In the genomic region with DNA sequence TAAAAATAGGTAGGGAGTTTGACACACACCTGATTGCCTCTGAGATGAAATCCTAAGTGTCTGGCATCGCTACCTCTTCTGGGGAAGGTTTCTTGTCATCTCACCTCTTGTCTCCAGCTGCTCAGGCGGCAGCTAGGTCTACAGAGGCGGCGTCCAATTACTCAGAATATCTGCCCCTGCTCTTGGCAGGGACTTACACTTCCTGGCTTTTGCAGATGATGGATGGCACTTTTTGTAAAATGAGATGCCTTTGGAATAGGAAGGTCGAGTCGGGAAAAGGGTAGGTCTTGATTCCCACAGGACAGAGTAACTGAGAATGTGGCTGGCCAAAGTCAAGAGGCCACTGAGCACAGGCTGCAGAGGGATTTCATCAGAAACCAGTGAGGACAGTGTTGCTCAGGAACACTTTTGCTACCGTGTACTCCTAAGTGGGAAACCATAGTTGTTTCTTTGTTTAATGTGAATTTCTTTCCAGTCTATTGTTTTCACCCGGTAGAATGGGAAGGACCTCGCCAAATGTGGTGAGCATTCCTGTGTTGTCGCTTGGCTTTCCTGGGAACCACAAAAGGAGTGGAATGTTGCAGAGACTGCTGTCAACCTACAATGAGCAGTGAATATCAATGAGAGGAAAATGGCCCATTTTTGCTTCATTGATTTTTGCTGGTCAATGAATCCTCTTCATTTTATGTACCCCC, we compare ENCODE assay signal across 1 cellular context.
TF ChIP-seq lines count a peak whose summit lies in the region.

No MANE protein-coding gene starts in this region.

TF ChIP-seq in WTC11, 78 proteins besides CTCF, POLR2A, EP300 and RAD21 (continued from another document):
- TF ChIP-seq ATF1 (CRISPR knock-in tag; IDR thresholded peaks at IDR 0.05) (no peak), RORB (CRISPR knock-in tag; IDR thresholded peaks at IDR 0.05) (no peak), SP1 (CRISPR knock-in tag; conservative IDR thresholded peaks at IDR 0.05) (no peak), CREB1 (CRISPR knock-in tag; IDR thresholded peaks at IDR 0.05) (no peak), PRRX2 (CRISPR knock-in tag; IDR thresholded peaks at IDR 0.05) (no peak), TEAD1 (CRISPR knock-in tag; IDR thresholded peaks at IDR 0.05) (no peak), HMGA2 (CRISPR knock-in tag; IDR thresholded peaks at IDR 0.05) (no peak), SMAD4 (CRISPR knock-in tag; IDR thresholded peaks at IDR 0.05) (no peak), JAZF1 (CRISPR knock-in tag; IDR thresholded peaks at IDR 0.05) (no peak), TCF7 (CRISPR knock-in tag; IDR thresholded peaks at IDR 0.05; ENCODE audit: low read depth) (no peak), ZNF121 (CRISPR knock-in tag; IDR thresholded peaks at IDR 0.05) (no peak)
- TF ChIP-seq, protein P1, sequence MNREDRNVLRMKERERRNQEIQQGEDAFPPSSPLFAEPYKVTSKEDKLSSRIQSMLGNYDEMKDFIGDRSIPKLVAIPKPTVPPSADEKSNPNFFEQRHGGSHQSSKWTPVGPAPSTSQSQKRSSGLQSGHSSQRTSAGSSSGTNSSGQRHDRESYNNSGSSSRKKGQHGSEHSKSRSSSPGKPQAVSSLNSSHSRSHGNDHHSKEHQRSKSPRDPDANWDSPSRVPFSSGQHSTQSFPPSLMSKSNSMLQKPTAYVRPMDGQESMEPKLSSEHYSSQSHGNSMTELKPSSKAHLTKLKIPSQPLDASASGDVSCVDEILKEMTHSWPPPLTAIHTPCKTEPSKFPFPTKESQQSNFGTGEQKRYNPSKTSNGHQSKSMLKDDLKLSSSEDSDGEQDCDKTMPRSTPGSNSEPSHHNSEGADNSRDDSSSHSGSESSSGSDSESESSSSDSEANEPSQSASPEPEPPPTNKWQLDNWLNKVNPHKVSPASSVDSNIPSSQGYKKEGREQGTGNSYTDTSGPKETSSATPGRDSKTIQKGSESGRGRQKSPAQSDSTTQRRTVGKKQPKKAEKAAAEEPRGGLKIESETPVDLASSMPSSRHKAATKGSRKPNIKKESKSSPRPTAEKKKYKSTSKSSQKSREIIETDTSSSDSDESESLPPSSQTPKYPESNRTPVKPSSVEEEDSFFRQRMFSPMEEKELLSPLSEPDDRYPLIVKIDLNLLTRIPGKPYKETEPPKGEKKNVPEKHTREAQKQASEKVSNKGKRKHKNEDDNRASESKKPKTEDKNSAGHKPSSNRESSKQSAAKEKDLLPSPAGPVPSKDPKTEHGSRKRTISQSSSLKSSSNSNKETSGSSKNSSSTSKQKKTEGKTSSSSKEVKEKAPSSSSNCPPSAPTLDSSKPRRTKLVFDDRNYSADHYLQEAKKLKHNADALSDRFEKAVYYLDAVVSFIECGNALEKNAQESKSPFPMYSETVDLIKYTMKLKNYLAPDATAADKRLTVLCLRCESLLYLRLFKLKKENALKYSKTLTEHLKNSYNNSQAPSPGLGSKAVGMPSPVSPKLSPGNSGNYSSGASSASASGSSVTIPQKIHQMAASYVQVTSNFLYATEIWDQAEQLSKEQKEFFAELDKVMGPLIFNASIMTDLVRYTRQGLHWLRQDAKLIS (CRISPR knock-in tag; IDR thresholded peaks at IDR 0.05; ENCODE audit: borderline replicate concordance), result no peak
- TF ChIP-seq, protein P2, sequence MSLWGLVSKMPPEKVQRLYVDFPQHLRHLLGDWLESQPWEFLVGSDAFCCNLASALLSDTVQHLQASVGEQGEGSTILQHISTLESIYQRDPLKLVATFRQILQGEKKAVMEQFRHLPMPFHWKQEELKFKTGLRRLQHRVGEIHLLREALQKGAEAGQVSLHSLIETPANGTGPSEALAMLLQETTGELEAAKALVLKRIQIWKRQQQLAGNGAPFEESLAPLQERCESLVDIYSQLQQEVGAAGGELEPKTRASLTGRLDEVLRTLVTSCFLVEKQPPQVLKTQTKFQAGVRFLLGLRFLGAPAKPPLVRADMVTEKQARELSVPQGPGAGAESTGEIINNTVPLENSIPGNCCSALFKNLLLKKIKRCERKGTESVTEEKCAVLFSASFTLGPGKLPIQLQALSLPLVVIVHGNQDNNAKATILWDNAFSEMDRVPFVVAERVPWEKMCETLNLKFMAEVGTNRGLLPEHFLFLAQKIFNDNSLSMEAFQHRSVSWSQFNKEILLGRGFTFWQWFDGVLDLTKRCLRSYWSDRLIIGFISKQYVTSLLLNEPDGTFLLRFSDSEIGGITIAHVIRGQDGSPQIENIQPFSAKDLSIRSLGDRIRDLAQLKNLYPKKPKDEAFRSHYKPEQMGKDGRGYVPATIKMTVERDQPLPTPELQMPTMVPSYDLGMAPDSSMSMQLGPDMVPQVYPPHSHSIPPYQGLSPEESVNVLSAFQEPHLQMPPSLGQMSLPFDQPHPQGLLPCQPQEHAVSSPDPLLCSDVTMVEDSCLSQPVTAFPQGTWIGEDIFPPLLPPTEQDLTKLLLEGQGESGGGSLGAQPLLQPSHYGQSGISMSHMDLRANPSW (CRISPR knock-in tag; conservative IDR thresholded peaks at IDR 0.05; ENCODE audit: low read depth), result no peak
- TF ChIP-seq, protein P3, sequence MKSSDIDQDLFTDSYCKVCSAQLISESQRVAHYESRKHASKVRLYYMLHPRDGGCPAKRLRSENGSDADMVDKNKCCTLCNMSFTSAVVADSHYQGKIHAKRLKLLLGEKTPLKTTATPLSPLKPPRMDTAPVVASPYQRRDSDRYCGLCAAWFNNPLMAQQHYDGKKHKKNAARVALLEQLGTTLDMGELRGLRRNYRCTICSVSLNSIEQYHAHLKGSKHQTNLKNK (CRISPR knock-in tag; IDR thresholded peaks at IDR 0.05), result no peak
- TF ChIP-seq, protein P4, sequence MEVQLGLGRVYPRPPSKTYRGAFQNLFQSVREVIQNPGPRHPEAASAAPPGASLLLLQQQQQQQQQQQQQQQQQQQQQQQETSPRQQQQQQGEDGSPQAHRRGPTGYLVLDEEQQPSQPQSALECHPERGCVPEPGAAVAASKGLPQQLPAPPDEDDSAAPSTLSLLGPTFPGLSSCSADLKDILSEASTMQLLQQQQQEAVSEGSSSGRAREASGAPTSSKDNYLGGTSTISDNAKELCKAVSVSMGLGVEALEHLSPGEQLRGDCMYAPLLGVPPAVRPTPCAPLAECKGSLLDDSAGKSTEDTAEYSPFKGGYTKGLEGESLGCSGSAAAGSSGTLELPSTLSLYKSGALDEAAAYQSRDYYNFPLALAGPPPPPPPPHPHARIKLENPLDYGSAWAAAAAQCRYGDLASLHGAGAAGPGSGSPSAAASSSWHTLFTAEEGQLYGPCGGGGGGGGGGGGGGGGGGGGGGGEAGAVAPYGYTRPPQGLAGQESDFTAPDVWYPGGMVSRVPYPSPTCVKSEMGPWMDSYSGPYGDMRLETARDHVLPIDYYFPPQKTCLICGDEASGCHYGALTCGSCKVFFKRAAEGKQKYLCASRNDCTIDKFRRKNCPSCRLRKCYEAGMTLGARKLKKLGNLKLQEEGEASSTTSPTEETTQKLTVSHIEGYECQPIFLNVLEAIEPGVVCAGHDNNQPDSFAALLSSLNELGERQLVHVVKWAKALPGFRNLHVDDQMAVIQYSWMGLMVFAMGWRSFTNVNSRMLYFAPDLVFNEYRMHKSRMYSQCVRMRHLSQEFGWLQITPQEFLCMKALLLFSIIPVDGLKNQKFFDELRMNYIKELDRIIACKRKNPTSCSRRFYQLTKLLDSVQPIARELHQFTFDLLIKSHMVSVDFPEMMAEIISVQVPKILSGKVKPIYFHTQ (CRISPR knock-in tag; IDR thresholded peaks at IDR 0.05), result no peak
- TF ChIP-seq, protein P5, sequence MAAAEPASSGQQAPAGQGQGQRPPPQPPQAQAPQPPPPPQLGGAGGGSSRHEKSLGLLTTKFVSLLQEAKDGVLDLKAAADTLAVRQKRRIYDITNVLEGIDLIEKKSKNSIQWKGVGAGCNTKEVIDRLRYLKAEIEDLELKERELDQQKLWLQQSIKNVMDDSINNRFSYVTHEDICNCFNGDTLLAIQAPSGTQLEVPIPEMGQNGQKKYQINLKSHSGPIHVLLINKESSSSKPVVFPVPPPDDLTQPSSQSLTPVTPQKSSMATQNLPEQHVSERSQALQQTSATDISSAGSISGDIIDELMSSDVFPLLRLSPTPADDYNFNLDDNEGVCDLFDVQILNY (CRISPR knock-in tag; IDR thresholded peaks at IDR 0.05), result no peak
TF ChIP-seq in WTC11: peak in this region for 0.
